ENCODE assay signal across 23 cellular contexts in the genomic region with DNA sequence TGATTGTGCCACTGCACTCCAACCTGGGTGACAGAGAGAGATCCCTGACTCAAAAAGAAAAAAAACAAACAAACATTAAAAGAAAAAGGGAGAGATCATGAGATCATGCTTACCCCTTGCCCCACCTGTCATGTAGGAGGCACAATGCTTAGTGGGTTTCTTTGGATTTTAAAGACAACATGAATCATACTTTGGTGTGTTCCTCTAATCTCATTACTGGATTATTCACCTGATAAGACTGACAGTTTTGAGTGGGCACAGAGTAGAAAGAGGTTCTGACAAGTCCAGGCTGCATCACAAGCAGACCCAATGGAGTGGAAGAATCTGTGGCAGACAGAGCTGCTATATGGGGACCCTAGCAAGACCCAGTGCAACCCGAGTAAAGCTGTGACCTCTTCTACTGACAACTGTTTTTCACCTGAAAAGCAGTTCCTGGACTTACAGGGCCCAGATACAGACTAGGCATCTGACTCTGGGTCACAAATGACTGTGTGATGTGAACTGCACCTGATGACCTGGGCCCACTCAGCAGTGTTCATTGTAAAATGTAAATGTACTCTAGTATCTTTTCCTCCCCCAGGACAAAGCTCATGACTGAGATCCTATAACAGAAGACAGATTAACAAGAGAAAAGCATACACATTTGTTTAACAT. TPM values are rescaled to one million over a fixed set of nuclear protein-coding genes. Genes with fewer than 3 reads are reported as not detected.
DNase-seq lines count a peak whose midpoint lies in the region; ATAC-seq, FAIRE-seq and TF ChIP-seq lines count a peak whose summit lies in the region.
"Had no signal": no experiment of that assay in that cellular context is flagged by ENCODE, and none has a peak within 500 bp of the region (broad histone marks: within the 10 kb centered on the region; RNA-seq: fewer than 3 reads in every experiment).

No MANE protein-coding gene starts in this region.

- no peaks in the 10 kb centered on the region for H3K4me1 Mint-ChIP-seq in stimulated activated naive B cell treated with anti-CD40 and anti-IgM and Interleukin-4, amounts not matched to agents 10 μg/mL and 1 μg/mL and 100 μg/mL, for 72 hours
- H3K4me1 Mint-ChIP-seq: naive thymus-derived CD8-positive, alpha-beta T cell had no signal

- FAIRE-seq in GM12892 (lab: Jason Lieb, UNC): no peak
- FAIRE-seq: GM19239, keratinocyte, small intestine had no signal

- H3K4me3 Mint-ChIP-seq in stimulated activated naive B cell treated with anti-CD40 and anti-IgM and Interleukin-4, amounts not matched to agents 10 μg/mL and 1 μg/mL and 100 μg/mL, for 72 hours: no peak overlapping the region
- H3K4me3 Mint-ChIP-seq: activated naive CD4-positive, alpha-beta T cell treated with anti-CD3 and anti-CD28 coated beads for 36 hours; naive thymus-derived CD8-positive, alpha-beta T cell had no signal

- no peak overlapping the region for H3K27ac Mint-ChIP-seq in stimulated activated naive B cell treated with anti-CD40 and anti-IgM and Interleukin-4, amounts not matched to agents 10 μg/mL and 1 μg/mL and 100 μg/mL, for 72 hours
- H3K27ac Mint-ChIP-seq: activated naive CD4-positive, alpha-beta T cell treated with anti-CD3 and anti-CD28 coated beads for 36 hours had no signal

- peak; percentile 25 to 29 for ATAC-seq in stimulated activated naive B cell treated with anti-CD40 and anti-IgM and Interleukin-4, amounts not matched to agents 10 μg/mL and 1 μg/mL and 100 μg/mL, for 72 hours (replicated peaks)
- ATAC-seq in GM18520 (IDR thresholded peaks at IDR 0.05; ENCODE audit: unreplicated experiment): no peak
- ATAC-seq: naive thymus-derived CD8-positive, alpha-beta T cell; Right ventricle myocardium inferior had no signal

- H3K27me3 Mint-ChIP-seq in stimulated activated naive B cell treated with anti-CD40 and anti-IgM and Interleukin-4, amounts not matched to agents 10 μg/mL and 1 μg/mL and 100 μg/mL, for 72 hours: no peaks in the 10 kb centered on the region

- H3K9me3 Mint-ChIP-seq in stimulated activated naive B cell treated with anti-CD40 and anti-IgM and Interleukin-4, amounts not matched to agents 10 μg/mL and 1 μg/mL and 100 μg/mL, for 72 hours: no peaks in the 10 kb centered on the region

- peak; percentile 54 for DNase-seq in activated CD8-positive, alpha-beta memory T cell treated with anti-CD3 and anti-CD28 coated beads, Interleukin-2, amount 50 U/mL, for 48 hours
- no peak for DNase-seq in activated CD8-positive, alpha-beta memory T cell treated with anti-CD3 and anti-CD28 coated beads, Interleukin-2, amount 50 U/mL, for 4 hours
- peak; percentile 38 for DNase-seq in NCI-H226
- DNase-seq in amniotic epithelial cell (ENCODE audit: low read depth): peak; percentile 69
- DNase-seq in stimulated activated naive B cell treated with anti-CD40 and anti-IgM and Interleukin-4, amounts not matched to agents 10 μg/mL and 1 μg/mL and 100 μg/mL, for 72 hours: no peak
- no peak for DNase-seq in GM12892 (ENCODE audit: insufficient read length)
- DNase-seq: activated CD4-positive, alpha-beta T cell treated with anti-CD3 and anti-CD28 coated beads for 1 hour; activated naive CD4-positive, alpha-beta T cell treated with anti-CD3 and anti-CD28 coated beads for 36 hours; central memory CD4-positive, alpha-beta T cell; dermis blood vessel endothelial cell; midbrain; naive thymus-derived CD8-positive, alpha-beta T cell; NCI-H187; NCI-H2227 treated with DMSO at 0.1 percent for 48 hours; NCI-H748 treated with DMSO at 0.1 percent for 48 hours; occipital lobe; small intestine; stimulated activated CD4-positive, alpha-beta T cell treated with anti-CD3 and anti-CD28 coated beads, Interleukin-2, amount 100 ng/mL, for 24 hours; SW 1271 had no signal

- no peak for TF ChIP-seq POLR2A in GM12892 (IDR thresholded peaks at IDR 0.05; ENCODE audit: low read depth, low read length)

- H3K36me3 Mint-ChIP-seq in stimulated activated naive B cell treated with anti-CD40 and anti-IgM and Interleukin-4, amounts not matched to agents 10 μg/mL and 1 μg/mL and 100 μg/mL, for 72 hours: peaks cover 0 to 5% of the 10 kb centered on the region in 2 donors

RNA-seq across cellular contexts. Expression of a gene that starts 28.9 kb away (rescaled TPM):
- 37.2 TPM for polyA plus RNA-seq in GM12892 (2012; ENCODE audit: missing spikeins)

RNA-seq across cellular contexts. Expression of a gene that starts 50.8 kb away (rescaled TPM):
- 4,843 TPM for polyA plus RNA-seq in GM12892 (2012; ENCODE audit: missing spikeins)

Comparison
In these comparisons a context has a peak if more than half of its experiments do, and no peak if none do; other contexts are left out.
1. DNase-seq: peak in activated CD8-positive, alpha-beta memory T cell treated with anti-CD3 and anti-CD28 coated beads, Interleukin-2, amount 50 U/mL, for 48 hours (single experiment), NCI-H226 (single experiment) and amniotic epithelial cell (single experiment); none in activated CD8-positive, alpha-beta memory T cell treated with anti-CD3 and anti-CD28 coated beads, Interleukin-2, amount 50 U/mL, for 4 hours (single experiment), stimulated activated naive B cell treated with anti-CD40 and anti-IgM and Interleukin-4, amounts not matched to agents 10 μg/mL and 1 μg/mL and 100 μg/mL, for 72 hours (single experiment) and GM12892 (single experiment).